Comparison of ENCODE assay signal across 10 cellular contexts in the genomic region with DNA sequence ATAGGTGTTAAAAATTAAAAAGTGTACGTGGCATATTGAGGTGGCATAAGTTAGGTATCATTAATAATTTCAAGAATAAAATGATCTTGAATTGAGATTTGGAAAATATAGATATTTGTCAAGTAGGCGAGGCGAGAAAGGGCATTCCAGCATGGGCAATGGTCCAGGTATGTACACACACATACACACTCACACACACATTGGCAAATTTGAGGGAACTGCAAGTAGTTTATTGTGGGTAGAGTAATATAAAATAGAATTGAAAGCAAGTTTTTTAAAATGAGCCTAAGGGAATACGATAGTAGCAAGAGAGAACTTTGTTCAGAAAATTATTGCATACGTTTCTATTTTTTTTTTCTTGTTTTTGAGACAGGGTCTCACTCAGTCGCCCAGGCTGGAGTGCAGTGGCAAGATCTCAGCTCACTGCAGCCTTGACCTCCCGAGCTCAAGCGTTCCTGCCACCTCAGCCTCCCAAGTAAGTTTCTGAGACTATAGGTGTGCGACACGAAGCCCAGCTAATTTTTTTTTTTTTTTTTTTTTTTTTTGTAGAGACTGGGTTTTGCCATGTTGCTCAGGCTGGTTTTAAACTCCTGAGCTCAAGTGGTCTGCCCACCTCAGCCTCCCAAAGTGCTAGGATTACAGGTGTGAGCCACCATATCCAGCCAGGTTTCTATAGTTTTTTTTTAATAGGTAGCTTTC.
DNase-seq lines count a peak whose midpoint lies in the region; ATAC-seq and TF ChIP-seq lines count a peak whose summit lies in the region.
"Had no signal": no experiment of that assay in that cellular context is flagged by ENCODE, and none has a peak within 500 bp of the region (broad histone marks: within the 10 kb centered on the region; RNA-seq: fewer than 3 reads in every experiment).

No MANE protein-coding gene starts in this region.

- H3K27ac Mint-ChIP-seq in MCF 10A (ENCODE audit: low read depth, unreplicated experiment) (peak overlapping the region; percentile 87), immature natural killer cell (peak overlapping the region; percentile 77 to 96 (median 90))
- H3K27ac Mint-ChIP-seq in activated CD4-positive, alpha-beta memory T cell treated with anti-CD3 and anti-CD28 coated beads for 36 hours, result peak overlapping the region; percentile 92

- peak; percentile 20 for DNase-seq in MCF 10A (ENCODE audit: unreplicated experiment)
- DNase-seq in breast epithelium (ENCODE audit: low spot score in 2 of 2), result no peak
- DNase-seq in activated CD4-positive, alpha-beta memory T cell treated with anti-CD3 and anti-CD28 coated beads for 36 hours, result no peak
- DNase-seq in immature natural killer cell, result no peak
- DNase-seq in upper lobe of left lung, result no peak
- DNase-seq in foreskin fibroblast, result no peak
- DNase-seq in GDM1 (lab: John Stamatoyannopoulos, UW), result no peak
- no peak for DNase-seq in COLO829 (ENCODE audit: low spot score)

- H3K36me3 ChIP-seq in breast epithelium (no peaks in the 10 kb centered on the region), upper lobe of left lung (no peaks in the 10 kb centered on the region)

- POLR2A ChIA-PET in MCF 10A (lab: Yijun Ruan, JAX), result interaction anchor here (0.9 to 2.4 kb wide), 5 partner anchors 12 to 98 kb away, joined by 3 to 23 read pairs (median 5); a partner anchor contains a TSS
- POLR2A ChIA-PET in activated CD4-positive, alpha-beta memory T cell treated with anti-CD3 and anti-CD28 coated beads for 36 hours (lab: Charles Lee), result interaction anchor here (0.6 to 7.4 kb wide), 6 partner anchors 17 to 622 kb away, joined by 3 to 144 read pairs (median 41); a partner anchor contains a TSS

- no peaks in the 10 kb centered on the region for H3K4me1 ChIP-seq in breast epithelium
- peaks cover 16 to 37% (median 26%) of the 10 kb centered on the region in 4 donors for H3K4me1 ChIP-seq in upper lobe of left lung

- peaks cover 24% of the 10 kb centered on the region for H3K4me1 Mint-ChIP-seq in MCF 10A (ENCODE audit: insufficient read depth, unreplicated experiment)
- H3K4me1 Mint-ChIP-seq in activated CD4-positive, alpha-beta memory T cell treated with anti-CD3 and anti-CD28 coated beads for 36 hours (ENCODE audit: low read depth), result peaks cover 68% of the 10 kb centered on the region
- H3K4me1 Mint-ChIP-seq in immature natural killer cell, result peaks cover 55 to 60% of the 10 kb centered on the region in 2 donors

- intact Hi-C loops in MCF 10A (cut with micrococcal nuclease), result no loop called here
- intact Hi-C loops in breast epithelium (cut with DNase I; ENCODE audit: low total_unique reads), result no loop called here
- intact Hi-C loops in activated CD4-positive, alpha-beta memory T cell treated with anti-CD3 and anti-CD28 coated beads for 36 hours (cut with micrococcal nuclease), result loop anchor here (5.0 to 10.0 kb wide), 4 partner anchors 196 to 682 kb away; a partner anchor contains a TSS

- BruUV-seq in MCF 10A (replicated peaks; lab: Mats Ljungman, UMichigan), result no TSS peak

- H3K36me3 Mint-ChIP-seq in MCF 10A (ENCODE audit: insufficient read depth, unreplicated experiment) (no peaks in the 10 kb centered on the region), immature natural killer cell (peaks cover 0 to 9% (median 0%) of the 10 kb centered on the region in 3 donors)
- H3K36me3 Mint-ChIP-seq in activated CD4-positive, alpha-beta memory T cell treated with anti-CD3 and anti-CD28 coated beads for 36 hours, result peaks cover 23% of the 10 kb centered on the region

- TF ChIP-seq EP300 in upper lobe of left lung (IDR thresholded peaks at IDR 0.05), result no peak

- no peak for TF ChIP-seq POLR2A in breast epithelium (IDR thresholded peaks at IDR 0.05)
- no peak for TF ChIP-seq POLR2A in upper lobe of left lung (IDR thresholded peaks at IDR 0.05)

- no peak for ATAC-seq in upper lobe of left lung (ENCODE audit: low FRiP score in 2 of 2)
- ATAC-seq: HCT116 had no signal

- H3K4me3 Mint-ChIP-seq in MCF 10A (ENCODE audit: unreplicated experiment) (no peak overlapping the region), immature natural killer cell (peak overlapping the region; percentile 74 to 89 (median 76))
- peak overlapping the region; percentile 70 for H3K4me3 Mint-ChIP-seq in activated CD4-positive, alpha-beta memory T cell treated with anti-CD3 and anti-CD28 coated beads for 36 hours

- H3K27me3 ChIP-seq in breast epithelium (no peaks in the 10 kb centered on the region), upper lobe of left lung (no peaks in the 10 kb centered on the region)

- no peak for TF ChIP-seq CTCF in MCF 10A (IDR thresholded peaks at IDR 0.05; ENCODE audit: unreplicated experiment)
- no peak for TF ChIP-seq CTCF in breast epithelium (IDR thresholded peaks at IDR 0.05)
- no peak for TF ChIP-seq CTCF in upper lobe of left lung (IDR thresholded peaks at IDR 0.05)
- no peak for TF ChIP-seq CTCF in foreskin fibroblast (IDR thresholded peaks at IDR 0.05; ENCODE audit: low read depth, low read length)

- CTCF ChIA-PET in MCF 10A (lab: Yijun Ruan, JAX), result interaction anchor here (0.6 to 1.6 kb wide), 5 partner anchors 88 to 663 kb away, joined by 3 to 5 read pairs (median 3); a partner anchor contains a TSS
- CTCF ChIA-PET in activated CD4-positive, alpha-beta memory T cell treated with anti-CD3 and anti-CD28 coated beads for 36 hours (lab: Charles Lee), result interaction anchor here (0.8 to 5.2 kb wide), 8 partner anchors 16 to 100 kb away, joined by 3 to 47 read pairs (median 5); a partner anchor contains a TSS

- H3K4me3 ChIP-seq in breast epithelium, result no peak overlapping the region
- H3K4me3 ChIP-seq in upper lobe of left lung, result no peak overlapping the region
- H3K4me3 ChIP-seq in foreskin fibroblast (ENCODE audit: low read depth in 1 of 2, low read length in 2 of 2), result no peak overlapping the region
- H3K4me3 ChIP-seq: SK-N-MC had no signal

- WGBS in upper lobe of left lung, 2 donors, result 69 to 75% methylated on average over 10 of the region's 10 CpGs

- H3K9me3 ChIP-seq in breast epithelium (no peaks in the 10 kb centered on the region), upper lobe of left lung (no peaks in the 10 kb centered on the region)

- H3K9me3 Mint-ChIP-seq in MCF 10A (ENCODE audit: unreplicated experiment) (no peaks in the 10 kb centered on the region), immature natural killer cell (no peaks in the 10 kb centered on the region)
- peaks cover 3% of the 10 kb centered on the region for H3K9me3 Mint-ChIP-seq in activated CD4-positive, alpha-beta memory T cell treated with anti-CD3 and anti-CD28 coated beads for 36 hours

- no peaks in the 10 kb centered on the region for H3K27me3 Mint-ChIP-seq in MCF 10A (ENCODE audit: insufficient read depth, unreplicated experiment)
- H3K27me3 Mint-ChIP-seq in activated CD4-positive, alpha-beta memory T cell treated with anti-CD3 and anti-CD28 coated beads for 36 hours, result no peaks in the 10 kb centered on the region
- peaks cover 0 to 7% (median 1%) of the 10 kb centered on the region in 3 donors for H3K27me3 Mint-ChIP-seq in immature natural killer cell (ENCODE audit: low read depth in 3 of 3)

- H3K27ac ChIP-seq in breast epithelium, result no peak overlapping the region
- peak overlapping the region in 3 of 4 donors; percentile 54 to 71 (median 63) for H3K27ac ChIP-seq in upper lobe of left lung
- H3K27ac ChIP-seq: SK-N-MC had no signal

Comparison
In these comparisons a context has a peak if more than half of its experiments do, and no peak if none do; other contexts are left out.
1. H3K27ac ChIP-seq: peak in upper lobe of left lung (3 of 4); none in breast epithelium (0 of 2).
2. Peak in every context shown above with its lines, with median percentiles within 50 percentile points of each other: H3K27ac Mint-ChIP-seq.